ENCODE assay signal across 20 cellular contexts in the genomic region with DNA sequence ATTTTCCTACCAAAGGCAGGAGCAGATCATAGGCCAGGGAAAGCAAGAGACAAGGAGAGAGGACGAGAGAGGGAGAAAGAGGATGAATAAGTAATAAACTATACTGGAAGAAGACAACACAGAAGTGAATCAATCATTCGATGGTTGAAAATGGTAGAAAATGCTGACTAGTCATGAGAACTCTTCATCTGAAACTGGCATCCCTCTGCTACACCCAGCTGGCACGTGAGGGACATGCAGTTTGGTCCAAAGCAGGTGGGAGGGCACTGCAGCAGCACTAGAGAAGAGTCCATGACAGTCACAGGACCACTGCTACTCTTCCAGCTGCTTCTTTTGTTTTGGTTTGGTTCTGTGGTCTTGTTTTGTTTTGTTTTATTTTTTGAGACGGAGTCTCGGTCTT.
"Had no signal": no experiment of that assay in that cellular context is flagged by ENCODE, and none has a peak within 500 bp of the region (broad histone marks: within the 10 kb centered on the region; RNA-seq: fewer than 3 reads in every experiment).

No MANE protein-coding gene starts in this region.

- H3K36me3 ChIP-seq: breast epithelium, uterus had no signal

- H3K27me3 Mint-ChIP-seq: activated naive CD4-positive, alpha-beta T cell treated with anti-CD3 and anti-CD28 coated beads, Interleukin-2, amount 50 U/mL, for 24 hours; stimulated activated naive CD8-positive, alpha-beta T cell treated with anti-CD3 and anti-CD28 coated beads, Interleukin-15, Interleukin-2, amounts not matched to agents 100 ng/mL and 50 ng/mL, for 24 hours had no signal

- H2AFZ ChIP-seq: parathyroid adenoma had no signal

- H3K4me1 ChIP-seq: breast epithelium, parathyroid adenoma, suprapubic skin, uterus had no signal

- H3K9me3 ChIP-seq: breast epithelium, esophagus muscularis mucosa, gastroesophageal sphincter, heart right ventricle, neutrophil, suprapubic skin, transverse colon, uterus had no signal

- ATAC-seq: natural killer cell treated with Interleukin-12 subunit alpha and Interleukin-12 subunit beta and Interleukin-15 and Interleukin-18, amount 100 ng/mL, for 72 hours had no signal

- H3K9ac ChIP-seq: parathyroid adenoma had no signal

- H3K27ac Mint-ChIP-seq: activated CD4-positive, alpha-beta memory T cell treated with anti-CD3 and anti-CD28 coated beads for 36 hours; activated naive CD4-positive, alpha-beta T cell treated with anti-CD3 and anti-CD28 coated beads, Interleukin-2, amount 50 U/mL, for 24 hours; natural killer cell treated with Interleukin-12 subunit alpha and Interleukin-12 subunit beta and Interleukin-15 and Interleukin-18, amount 100 ng/mL, for 72 hours; stimulated activated naive CD8-positive, alpha-beta T cell treated with anti-CD3 and anti-CD28 coated beads, Interleukin-15, Interleukin-2, amounts not matched to agents 100 ng/mL and 50 ng/mL, for 24 hours had no signal

- H3K4me3 ChIP-seq: breast epithelium, esophagus muscularis mucosa, gastroesophageal sphincter, heart right ventricle, skin epidermis, suprapubic skin, transverse colon, uterus had no signal

- H3K27me3 ChIP-seq: breast epithelium, esophagus muscularis mucosa, gastroesophageal sphincter, neutrophil, suprapubic skin, transverse colon, uterus had no signal

- DNase-seq: activated CD4-positive, alpha-beta memory T cell treated with anti-CD3 and anti-CD28 coated beads for 36 hours; activated effector memory CD4-positive, alpha-beta T cell treated with Interleukin-2 at 50 U/mL for 16 hours; activated T-cell treated with anti-CD3 and anti-CD28 coated beads, Interleukin-2, amount 50 U/mL, for 48 hours; cerebellar nuclear complex; effector CD4-positive, alpha-beta T cell; heart right ventricle; mesendoderm; SW 1271; transverse colon; uterus had no signal

- H3K27ac ChIP-seq: breast epithelium, gastroesophageal sphincter, heart right ventricle, neutrophil, parathyroid adenoma, skin epidermis, suprapubic skin, transverse colon, uterus had no signal

- H3K4me3 Mint-ChIP-seq: activated CD4-positive, alpha-beta memory T cell treated with anti-CD3 and anti-CD28 coated beads for 36 hours; activated naive CD4-positive, alpha-beta T cell treated with anti-CD3 and anti-CD28 coated beads, Interleukin-2, amount 50 U/mL, for 24 hours; natural killer cell treated with Interleukin-12 subunit alpha and Interleukin-12 subunit beta and Interleukin-15 and Interleukin-18, amount 100 ng/mL, for 72 hours; stimulated activated naive CD8-positive, alpha-beta T cell treated with anti-CD3 and anti-CD28 coated beads, Interleukin-15, Interleukin-2, amounts not matched to agents 100 ng/mL and 50 ng/mL, for 24 hours had no signal
